2 cellular contexts compared by ENCODE assay signal in genomic region chr11:119152043-119152442, GRCh38.
TF ChIP-seq lines count a peak whose summit lies in the region.

No MANE protein-coding gene starts in this region.

TF ChIP-seq in IMR-90, 13 proteins besides CTCF, POLR2A, EP300 and RAD21:
- no peak for TF ChIP-seq RCOR1 (IDR thresholded peaks at IDR 0.05; ENCODE audit: insufficient replicate concordance, low read length)
- TF ChIP-seq MXI1 (IDR thresholded peaks at IDR 0.05; ENCODE audit: borderline replicate concordance, low read depth, low read length) = no peak
- no peak for TF ChIP-seq CEBPB (IDR thresholded peaks at IDR 0.05; ENCODE audit: low read depth, low read length)
- TF ChIP-seq FOS (IDR thresholded peaks at IDR 0.05; ENCODE audit: low read depth, low read length) = no peak
- no peak for TF ChIP-seq ELK1 (IDR thresholded peaks at IDR 0.05; ENCODE audit: borderline replicate concordance, low read depth, low read length)
- no peak for TF ChIP-seq MAZ (IDR thresholded peaks at IDR 0.05; ENCODE audit: borderline replicate concordance, low read depth, low read length)
- no peak for TF ChIP-seq SMC3 (IDR thresholded peaks at IDR 0.05; ENCODE audit: low read depth, low read length)
- TF ChIP-seq RFX5 (IDR thresholded peaks at IDR 0.05; ENCODE audit: low read depth, low read length) = no peak
- TF ChIP-seq NFE2L2 (IDR thresholded peaks at IDR 0.05; ENCODE audit: low read depth, low read length) = no peak
- TF ChIP-seq CHD1 (IDR thresholded peaks at IDR 0.05; ENCODE audit: low read depth, low read length) = no peak
- TF ChIP-seq MAFK (IDR thresholded peaks at IDR 0.05; ENCODE audit: low read depth, low read length) = no peak
- TF ChIP-seq BHLHE40 (IDR thresholded peaks at IDR 0.05; ENCODE audit: low read depth, low read length) = no peak
- TF ChIP-seq USF2 (IDR thresholded peaks at IDR 0.05; ENCODE audit: low read depth, low read length) = no peak
TF ChIP-seq in IMR-90: peak in this region for 0.

TF ChIP-seq in H1, 55 proteins besides CTCF, POLR2A, EP300 and RAD21:
- TF ChIP-seq USF2 (IDR thresholded peaks at IDR 0.05; ENCODE audit: low read length) (no peak), ZNF274 (IDR thresholded peaks at IDR 0.05; ENCODE audit: borderline replicate concordance, extremely low read depth, low read length) (no peak), KDM1A (IDR thresholded peaks at IDR 0.05; ENCODE audit: borderline replicate concordance, low read length) (peak; percentile 50; the same call in 1 of the 2 replicates), ASH2L (IDR thresholded peaks at IDR 0.05; ENCODE audit: low read length) (no peak), POLR2AphosphoS5 (IDR thresholded peaks at IDR 0.05; ENCODE audit: low read depth, low read length) (no peak), SP4 (IDR thresholded peaks at IDR 0.05; ENCODE audit: low read length) (no peak)
